In genomic region chr12:56189336-56189917, GRCh38 we compare ENCODE assay signal across 1 cellular context.
TF ChIP-seq lines count a peak whose summit lies in the region.

SMARCC2 (minus strand) TSS chr12:56189483; CDS start chr12:56189461, 22 bp downstream.

TF ChIP-seq in K562, 482 proteins besides CTCF, POLR2A, EP300 and RAD21 (continued from another document and continues in another):
- TF ChIP-seq, protein P1, sequence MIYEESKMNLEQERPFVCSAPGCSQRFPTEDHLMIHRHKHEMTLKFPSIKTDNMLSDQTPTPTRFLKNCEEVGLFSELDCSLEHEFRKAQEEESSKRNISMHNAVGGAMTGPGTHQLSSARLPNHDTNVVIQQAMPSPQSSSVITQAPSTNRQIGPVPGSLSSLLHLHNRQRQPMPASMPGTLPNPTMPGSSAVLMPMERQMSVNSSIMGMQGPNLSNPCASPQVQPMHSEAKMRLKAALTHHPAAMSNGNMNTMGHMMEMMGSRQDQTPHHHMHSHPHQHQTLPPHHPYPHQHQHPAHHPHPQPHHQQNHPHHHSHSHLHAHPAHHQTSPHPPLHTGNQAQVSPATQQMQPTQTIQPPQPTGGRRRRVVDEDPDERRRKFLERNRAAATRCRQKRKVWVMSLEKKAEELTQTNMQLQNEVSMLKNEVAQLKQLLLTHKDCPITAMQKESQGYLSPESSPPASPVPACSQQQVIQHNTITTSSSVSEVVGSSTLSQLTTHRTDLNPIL (CRISPR knock-in tag; IDR thresholded peaks at IDR 0.05): no peak
- TF ChIP-seq RERE (CRISPR knock-in tag; IDR thresholded peaks at IDR 0.05; ENCODE audit: borderline replicate concordance): no peak
- TF ChIP-seq E4F1 (CRISPR knock-in tag; IDR thresholded peaks at IDR 0.05; ENCODE audit: borderline replicate concordance): no peak
- TF ChIP-seq SUPT5H (IDR thresholded peaks at IDR 0.05): peak; percentile 72; the same call in 1 of the 2 replicates
- TF ChIP-seq NEUROD1 (IDR thresholded peaks at IDR 0.05; ENCODE audit: borderline replicate concordance, low read depth, low read length, partially characterized antibody): peak; percentile 37
- peak; percentile 27; the same call in 1 of the 2 replicates for TF ChIP-seq SIN3B (IDR thresholded peaks at IDR 0.05; ENCODE audit: low read depth)
- TF ChIP-seq KLF1 (tag; IDR thresholded peaks at IDR 0.05): no peak
- 0 out of 2 replicates have a peak, but pooled peaks have one; percentile 68 for TF ChIP-seq ZNF197 (CRISPR knock-in tag; IDR thresholded peaks at IDR 0.05; ENCODE audit: low read depth)
- TF ChIP-seq YY1 (IDR thresholded peaks at IDR 0.05; ENCODE audit: borderline replicate concordance in 1 of 3, control insufficient read depth in 1 of 3, extremely low read depth in 1 of 3, insufficient read depth in 3 of 3, insufficient read length in 1 of 3, insufficient replicate concordance in 2 of 3, low read depth in 1 of 3, low read length in 2 of 3): peak; percentile 30 to 83 (median 75)
- TF ChIP-seq PHF8 (IDR thresholded peaks at IDR 0.05; ENCODE audit: borderline replicate concordance, low read length): peak; percentile 55; the same call in 1 of the 2 replicates
- TF ChIP-seq NUFIP1 (IDR thresholded peaks at IDR 0.05; ENCODE audit: partially characterized antibody): no peak
- TF ChIP-seq MTA3 (IDR thresholded peaks at IDR 0.05; ENCODE audit: borderline replicate concordance): peak; percentile 64; the same call in 1 of the 2 replicates
- 0 out of 2 replicates have a peak, but pooled peaks have one; percentile 49 for TF ChIP-seq ZNF24 (IDR thresholded peaks at IDR 0.05)
- TF ChIP-seq CBFA2T3 (IDR thresholded peaks at IDR 0.05): no peak
- TF ChIP-seq, protein P2, sequence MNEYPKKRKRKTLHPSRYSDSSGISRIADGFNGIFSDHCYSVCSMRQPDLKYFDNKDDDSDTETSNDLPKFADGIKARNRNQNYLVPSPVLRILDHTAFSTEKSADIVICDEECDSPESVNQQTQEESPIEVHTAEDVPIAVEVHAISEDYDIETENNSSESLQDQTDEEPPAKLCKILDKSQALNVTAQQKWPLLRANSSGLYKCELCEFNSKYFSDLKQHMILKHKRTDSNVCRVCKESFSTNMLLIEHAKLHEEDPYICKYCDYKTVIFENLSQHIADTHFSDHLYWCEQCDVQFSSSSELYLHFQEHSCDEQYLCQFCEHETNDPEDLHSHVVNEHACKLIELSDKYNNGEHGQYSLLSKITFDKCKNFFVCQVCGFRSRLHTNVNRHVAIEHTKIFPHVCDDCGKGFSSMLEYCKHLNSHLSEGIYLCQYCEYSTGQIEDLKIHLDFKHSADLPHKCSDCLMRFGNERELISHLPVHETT (CRISPR knock-in tag; conservative IDR thresholded peaks at IDR 0.05 in 1 of 2, IDR thresholded peaks at IDR 0.05 in 1 of 2): peak in 1 of 2 experiments; percentile 99; a peak in 2 of 4 replicates
- 0 out of 2 replicates have a peak, but pooled peaks have one; percentile 46 for TF ChIP-seq ZNF589 (CRISPR knock-in tag; IDR thresholded peaks at IDR 0.05; ENCODE audit: low read depth)
- no peak for TF ChIP-seq TRIM24 (IDR thresholded peaks at IDR 0.05)
- TF ChIP-seq E2F4 (CRISPR knock-in tag; IDR thresholded peaks at IDR 0.05; ENCODE audit: low read depth): no peak
- TF ChIP-seq SMAD1 (IDR thresholded peaks at IDR 0.05; ENCODE audit: low read depth, low read length, partially characterized antibody): peak; percentile 38
- 0 out of 2 replicates have a peak, but pooled peaks have one; percentile 14 for TF ChIP-seq ILF3 (IDR thresholded peaks at IDR 0.05; ENCODE audit: borderline replicate concordance)
- peak; percentile 85 for TF ChIP-seq SMAD4 (CRISPR knock-in tag; conservative IDR thresholded peaks at IDR 0.05)
- TF ChIP-seq CHCHD3 (CRISPR knock-in tag; IDR thresholded peaks at IDR 0.05): no peak
- 0 out of 2 replicates have a peak, but pooled peaks have one; percentile 42 for TF ChIP-seq PTBP1 (IDR thresholded peaks at IDR 0.05; ENCODE audit: low read depth, low read length)
- peak; percentile 54; the same call in 1 of the 2 replicates for TF ChIP-seq CREM (IDR thresholded peaks at IDR 0.05; ENCODE audit: low read depth)
- peak; percentile 46; the same call in 1 of the 2 replicates for TF ChIP-seq ZNF644 (tag; IDR thresholded peaks at IDR 0.05; ENCODE audit: low read depth)
- TF ChIP-seq BACH1 (tag; IDR thresholded peaks at IDR 0.05): no peak
- TF ChIP-seq ZBTB7A (IDR thresholded peaks at IDR 0.05; ENCODE audit: borderline replicate concordance, control insufficient read depth, low read depth, low read length): peak; percentile 35; the same call in 1 of the 2 replicates
- TF ChIP-seq BHLHE40 (IDR thresholded peaks at IDR 0.05; ENCODE audit: low read length): no peak
- peak; percentile 20 to 58; a peak in 1 of 4 replicates for TF ChIP-seq MAZ (CRISPR knock-in tag; conservative IDR thresholded peaks at IDR 0.05 in 1 of 2, IDR thresholded peaks at IDR 0.05 in 1 of 2)
- no peak for TF ChIP-seq FOXA3 (CRISPR knock-in tag; conservative IDR thresholded peaks at IDR 0.05 in 1 of 2, IDR thresholded peaks at IDR 0.05 in 1 of 2)
- TF ChIP-seq, protein P3, sequence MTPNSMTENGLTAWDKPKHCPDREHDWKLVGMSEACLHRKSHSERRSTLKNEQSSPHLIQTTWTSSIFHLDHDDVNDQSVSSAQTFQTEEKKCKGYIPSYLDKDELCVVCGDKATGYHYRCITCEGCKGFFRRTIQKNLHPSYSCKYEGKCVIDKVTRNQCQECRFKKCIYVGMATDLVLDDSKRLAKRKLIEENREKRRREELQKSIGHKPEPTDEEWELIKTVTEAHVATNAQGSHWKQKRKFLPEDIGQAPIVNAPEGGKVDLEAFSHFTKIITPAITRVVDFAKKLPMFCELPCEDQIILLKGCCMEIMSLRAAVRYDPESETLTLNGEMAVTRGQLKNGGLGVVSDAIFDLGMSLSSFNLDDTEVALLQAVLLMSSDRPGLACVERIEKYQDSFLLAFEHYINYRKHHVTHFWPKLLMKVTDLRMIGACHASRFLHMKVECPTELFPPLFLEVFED (CRISPR knock-in tag; conservative IDR thresholded peaks at IDR 0.05): no peak
- 0 out of 2 replicates have a peak, but pooled peaks have one; percentile 67 for TF ChIP-seq AFF4 (CRISPR knock-in tag; IDR thresholded peaks at IDR 0.05)
- peak; percentile 46 for TF ChIP-seq HCFC1 (IDR thresholded peaks at IDR 0.05; ENCODE audit: low read depth, low read length)
- peak; percentile 77 for TF ChIP-seq KDM5B (IDR thresholded peaks at IDR 0.05; ENCODE audit: insufficient replicate concordance, low read depth, low read length)
- TF ChIP-seq XRCC5 (IDR thresholded peaks at IDR 0.05; ENCODE audit: low read depth, low read length): 0 out of 2 replicates have a peak, but pooled peaks have one; percentile 59
